ENCODE assay signal across 8 cellular contexts in the genomic region with DNA sequence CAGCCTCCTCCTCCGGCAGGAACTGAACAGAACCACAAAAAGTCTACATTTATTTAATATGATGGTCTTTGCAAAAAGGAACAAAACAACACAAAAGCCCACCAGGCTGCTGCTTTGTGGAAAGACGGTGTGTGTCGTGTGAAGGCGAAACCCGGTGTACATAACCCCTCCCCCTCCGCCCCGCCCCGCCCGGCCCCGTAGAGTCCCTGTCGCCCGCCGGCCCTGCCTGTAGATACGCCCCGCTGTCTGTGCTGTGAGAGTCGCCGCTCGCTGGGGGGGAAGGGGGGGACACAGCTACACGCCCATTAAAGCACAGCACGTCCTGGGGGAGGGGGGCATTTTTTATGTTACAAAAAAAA.
A peak's percentile ranks its signal among the peaks of the same experiment; 100 is the strongest.
DNase-seq lines count a peak whose midpoint lies in the region; ATAC-seq lines count a peak whose summit lies in the region.

No MANE protein-coding gene starts in this region.

- peaks cover 49 to 67% of the 10 kb centered on the region in 2 donors for H3K27me3 Mint-ChIP-seq in stimulated activated naive B cell treated with anti-CD40 and anti-IgM and Interleukin-4, amounts not matched to agents 10 μg/mL and 1 μg/mL and 100 μg/mL, for 72 hours

- peak overlapping the region; percentile 75 to 81 for H3K4me3 Mint-ChIP-seq in stimulated activated naive B cell treated with anti-CD40 and anti-IgM and Interleukin-4, amounts not matched to agents 10 μg/mL and 1 μg/mL and 100 μg/mL, for 72 hours

- intact Hi-C loops in left ventricle myocardium superior (cut with micrococcal nuclease) = no loop called here

- peak in 2 of 3 experiments; percentile 1 to 45 for DNase-seq in NCI-H1417 (lab: John Stamatoyannopoulos, UW)
- DNase-seq in NCI-H1417 treated with DMSO at 0.1 percent for 48 hours (lab: John Stamatoyannopoulos, UW) = no peak
- peak; percentile 23 to 26 for DNase-seq in activated CD4-positive, alpha-beta T cell treated with anti-CD3 and anti-CD28 coated beads for 4 hours
- DNase-seq in left ventricle myocardium superior = no peak
- no peak for DNase-seq in stimulated activated naive B cell treated with anti-CD40 and anti-IgM and Interleukin-4, amounts not matched to agents 10 μg/mL and 1 μg/mL and 100 μg/mL, for 72 hours
- DNase-seq in SHP77 (lab: John Stamatoyannopoulos, UW) = no peak

- H3K9me3 Mint-ChIP-seq in stimulated activated naive B cell treated with anti-CD40 and anti-IgM and Interleukin-4, amounts not matched to agents 10 μg/mL and 1 μg/mL and 100 μg/mL, for 72 hours = no peaks in the 10 kb centered on the region

- peak overlapping the region; percentile 2 for H3K27ac Mint-ChIP-seq in stimulated activated naive B cell treated with anti-CD40 and anti-IgM and Interleukin-4, amounts not matched to agents 10 μg/mL and 1 μg/mL and 100 μg/mL, for 72 hours

- peaks cover 0 to 2% of the 10 kb centered on the region in 2 donors for H3K36me3 Mint-ChIP-seq in stimulated activated naive B cell treated with anti-CD40 and anti-IgM and Interleukin-4, amounts not matched to agents 10 μg/mL and 1 μg/mL and 100 μg/mL, for 72 hours

- ATAC-seq in left ventricle myocardium superior (peak; percentile 55), GM21786 (IDR thresholded peaks at IDR 0.05; ENCODE audit: unreplicated experiment) (no peak), GM21528 (IDR thresholded peaks at IDR 0.05; ENCODE audit: low FRiP score, unreplicated experiment) (no peak)
- peak; percentile 31 to 42 for ATAC-seq in stimulated activated naive B cell treated with anti-CD40 and anti-IgM and Interleukin-4, amounts not matched to agents 10 μg/mL and 1 μg/mL and 100 μg/mL, for 72 hours (replicated peaks)

- peaks cover 30 to 49% of the 10 kb centered on the region in 2 donors for H3K4me1 Mint-ChIP-seq in stimulated activated naive B cell treated with anti-CD40 and anti-IgM and Interleukin-4, amounts not matched to agents 10 μg/mL and 1 μg/mL and 100 μg/mL, for 72 hours

Comparison
In these comparisons a context has a peak if more than half of its experiments do, and no peak if none do; other contexts are left out.
1. DNase-seq: peak in NCI-H1417 (2 of 3) and activated CD4-positive, alpha-beta T cell treated with anti-CD3 and anti-CD28 coated beads for 4 hours (2 of 2); none in NCI-H1417 treated with DMSO at 0.1 percent for 48 hours (single experiment), left ventricle myocardium superior (single experiment), stimulated activated naive B cell treated with anti-CD40 and anti-IgM and Interleukin-4, amounts not matched to agents 10 μg/mL and 1 μg/mL and 100 μg/mL, for 72 hours (single experiment) and SHP77 (0 of 2).
2. ATAC-seq: peak in left ventricle myocardium superior (single experiment) and stimulated activated naive B cell treated with anti-CD40 and anti-IgM and Interleukin-4, amounts not matched to agents 10 μg/mL and 1 μg/mL and 100 μg/mL, for 72 hours (2 of 2); none in GM21786 (single experiment) and GM21528 (single experiment).